2 cellular contexts compared by ENCODE assay signal in the genomic region with DNA sequence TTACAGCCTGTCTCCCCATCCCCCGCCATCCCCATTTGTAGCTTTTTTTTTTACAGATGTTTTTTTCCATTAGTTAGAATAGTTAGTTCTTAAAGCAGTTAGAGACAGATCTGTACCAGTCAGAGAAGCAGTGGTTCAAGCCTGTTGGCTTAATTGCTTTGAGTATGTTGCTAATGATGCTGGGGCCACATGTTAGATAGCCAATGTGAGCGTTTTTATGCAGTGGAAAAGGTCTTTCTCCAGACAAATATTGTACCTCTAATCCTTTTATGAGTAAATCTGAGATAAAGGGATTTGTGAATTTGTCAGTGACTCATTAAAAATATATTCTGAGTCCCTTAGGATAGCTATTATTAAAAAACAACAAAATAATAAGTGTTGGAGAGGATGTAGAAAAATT.
TF ChIP-seq lines count a peak whose summit lies in the region.

No MANE protein-coding gene starts in this region.

TF ChIP-seq in HCT116, 20 proteins besides CTCF, POLR2A, EP300 and RAD21 (continued from another document):
- no peak for TF ChIP-seq CEBPB (IDR thresholded peaks at IDR 0.05; ENCODE audit: low read depth)
- no peak for TF ChIP-seq EZH2 (IDR thresholded peaks at IDR 0.05)
- no peak for TF ChIP-seq ZNF274 (IDR thresholded peaks at IDR 0.05; ENCODE audit: low read depth, low read length)
- TF ChIP-seq EGR1 (IDR thresholded peaks at IDR 0.05; ENCODE audit: low read depth), result no peak
- TF ChIP-seq, protein P1, sequence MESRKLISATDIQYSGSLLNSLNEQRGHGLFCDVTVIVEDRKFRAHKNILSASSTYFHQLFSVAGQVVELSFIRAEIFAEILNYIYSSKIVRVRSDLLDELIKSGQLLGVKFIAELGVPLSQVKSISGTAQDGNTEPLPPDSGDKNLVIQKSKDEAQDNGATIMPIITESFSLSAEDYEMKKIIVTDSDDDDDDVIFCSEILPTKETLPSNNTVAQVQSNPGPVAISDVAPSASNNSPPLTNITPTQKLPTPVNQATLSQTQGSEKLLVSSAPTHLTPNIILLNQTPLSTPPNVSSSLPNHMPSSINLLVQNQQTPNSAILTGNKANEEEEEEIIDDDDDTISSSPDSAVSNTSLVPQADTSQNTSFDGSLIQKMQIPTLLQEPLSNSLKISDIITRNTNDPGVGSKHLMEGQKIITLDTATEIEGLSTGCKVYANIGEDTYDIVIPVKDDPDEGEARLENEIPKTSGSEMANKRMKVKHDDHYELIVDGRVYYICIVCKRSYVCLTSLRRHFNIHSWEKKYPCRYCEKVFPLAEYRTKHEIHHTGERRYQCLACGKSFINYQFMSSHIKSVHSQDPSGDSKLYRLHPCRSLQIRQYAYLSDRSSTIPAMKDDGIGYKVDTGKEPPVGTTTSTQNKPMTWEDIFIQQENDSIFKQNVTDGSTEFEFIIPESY (IDR thresholded peaks at IDR 0.05; ENCODE audit: extremely low read depth, insufficient replicate concordance, low read length), result no peak
- TF ChIP-seq TCF7L2 (IDR thresholded peaks at IDR 0.05; ENCODE audit: borderline replicate concordance, extremely low read depth, insufficient read depth, insufficient read length), result no peak
- TF ChIP-seq SP1 (IDR thresholded peaks at IDR 0.05; ENCODE audit: low read depth), result no peak; the same call in 1 of the 2 replicates
- TF ChIP-seq ELF1 (IDR thresholded peaks at IDR 0.05; ENCODE audit: borderline replicate concordance, low read depth), result no peak
- TF ChIP-seq, protein P2, sequence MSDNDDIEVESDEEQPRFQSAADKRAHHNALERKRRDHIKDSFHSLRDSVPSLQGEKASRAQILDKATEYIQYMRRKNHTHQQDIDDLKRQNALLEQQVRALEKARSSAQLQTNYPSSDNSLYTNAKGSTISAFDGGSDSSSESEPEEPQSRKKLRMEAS (IDR thresholded peaks at IDR 0.05), result no peak
- TF ChIP-seq CBX3 (IDR thresholded peaks at IDR 0.05; ENCODE audit: low read depth), result no peak
- peak; percentile 20; the same call in 1 of the 2 replicates for TF ChIP-seq POLR2AphosphoS5 (IDR thresholded peaks at IDR 0.05; ENCODE audit: low read depth, low read length)
- peak; percentile 17; the same call in 1 of the 2 replicates for TF ChIP-seq FOSL1 (IDR thresholded peaks at IDR 0.05; ENCODE audit: low read depth)
- no peak for TF ChIP-seq YY1 (IDR thresholded peaks at IDR 0.05; ENCODE audit: extremely low read depth, insufficient replicate concordance, low read depth, low read length)
- TF ChIP-seq SRF (IDR thresholded peaks at IDR 0.05; ENCODE audit: low read depth), result no peak
- TF ChIP-seq REST (IDR thresholded peaks at IDR 0.05; ENCODE audit: low read depth), result no peak
- TF ChIP-seq ZFX (IDR thresholded peaks at IDR 0.05), result no peak

TF ChIP-seq in endothelial cell of umbilical vein, 7 proteins besides CTCF, POLR2A, EP300 and RAD21 (continued from another document):
- TF ChIP-seq GATA2 (IDR thresholded peaks at IDR 0.05; ENCODE audit: insufficient read depth, insufficient read length, low read depth, low read length) (peak; percentile 26), JUN (IDR thresholded peaks at IDR 0.05; ENCODE audit: borderline replicate concordance, insufficient read depth, insufficient read length, low read depth) (no peak)
- TF ChIP-seq, protein P2 (IDR thresholded peaks at IDR 0.05; ENCODE audit: insufficient read depth, insufficient read length), result no peak
